ENCODE assay signal across 1 cellular context in the genomic region with DNA sequence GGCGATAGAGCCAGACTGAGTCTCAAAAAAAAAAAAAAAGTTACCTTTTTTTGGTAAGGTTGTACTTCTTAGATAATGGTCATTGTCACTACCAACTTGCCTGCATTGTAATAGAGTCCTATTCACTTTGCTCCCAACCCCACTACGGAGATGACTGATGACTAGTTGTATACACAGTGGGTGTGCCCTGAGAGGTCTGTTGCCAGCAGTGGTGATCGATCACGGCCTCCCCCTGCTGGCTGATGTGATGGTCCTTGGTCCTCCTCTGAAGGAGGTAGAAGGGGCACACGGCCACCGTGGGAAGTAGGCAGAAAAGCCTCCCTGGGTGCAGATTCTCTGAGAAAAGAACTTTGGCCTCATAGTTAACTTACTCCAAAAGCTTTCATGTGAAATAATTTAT.
TF ChIP-seq lines count a peak whose summit lies in the region.

No MANE protein-coding gene starts in this region.

TF ChIP-seq in SK-N-SH treated with all-trans-retinoic acid at 6 μM for 48 hours, 23 proteins besides CTCF, POLR2A, EP300 and RAD21 (continued from another document):
- no peak for TF ChIP-seq TSHZ2 (CRISPR knock-in tag; IDR thresholded peaks at IDR 0.05)
